Comparison of ENCODE assay signal across 21 cellular contexts in genomic region chr12:111076611-111077451, GRCh38. TPM values are rescaled to one million over a fixed set of nuclear protein-coding genes. Genes with fewer than 3 reads are reported as not detected.
DNase-seq lines count a peak whose midpoint lies in the region; ATAC-seq and TF ChIP-seq lines count a peak whose summit lies in the region.
"Had no signal": no experiment of that assay in that cellular context is flagged by ENCODE, and none has a peak within 500 bp of the region (broad histone marks: within the 10 kb centered on the region; RNA-seq: fewer than 3 reads in every experiment).

No MANE protein-coding gene starts in this region.

- 73 to 85% (median 78%) methylated on average over 23 of the region's 23 CpGs for WGBS in spleen, 5 donors

- intact Hi-C loops in spleen (cut with DNase I; ENCODE audit: low total_unique reads): no loop called here

- H3K27ac ChIP-seq in spleen: no peak overlapping the region
- H3K27ac ChIP-seq: BLaER1 treated with 17β-estradiol and CSF1 and Interleukin-3, amounts not matched to agents 10 nM and 100 nM; RWPE1 had no signal

- H3K36me3 ChIP-seq in H7 (replicated peaks; ENCODE audit: control insufficient read depth, insufficient read depth, low read length): no peaks in the 10 kb centered on the region
- no peaks in the 10 kb centered on the region for H3K36me3 ChIP-seq in spleen
- H3K36me3 ChIP-seq: BLaER1 treated with 17β-estradiol and CSF1 and Interleukin-3, amounts not matched to agents 10 nM and 100 nM had no signal

- H3K27me3 Mint-ChIP-seq in glutamatergic neuron (ENCODE audit: unreplicated experiment) (peaks cover 6% of the 10 kb centered on the region), nephron (ENCODE audit: low read depth) (peaks cover 32% of the 10 kb centered on the region)

- peak; percentile 61 for DNase-seq in H7
- peak; percentile 46 for DNase-seq in glutamatergic neuron
- DNase-seq in spleen: peak; percentile 28
- DNase-seq in RKO (ENCODE audit: low spot score): no peak
- no peak for DNase-seq in NCI-H1092 treated with DMSO at 0.1 percent for 48 hours (lab: John Stamatoyannopoulos, UW)
- no peak for DNase-seq in Kasumi-1 (lab: John Stamatoyannopoulos, UW)
- DNase-seq: DMS79, HCEC 1CT, Karpas-422, MM.1S, NCI-H1105, NCI-H2081 treated with DMSO at 0.1 percent for 48 hours, NCI-H510A treated with DMSO at 0.1 percent for 48 hours, NCI-H82, SIG-M5 had no signal

- H3K27me3 ChIP-seq in H7 (ENCODE audit: control insufficient read depth, insufficient read depth, low read length): no peaks in the 10 kb centered on the region
- peaks cover 0 to 37% (median 0%) of the 10 kb centered on the region in 7 donors for H3K27me3 ChIP-seq in spleen (replicated peaks in 1 of 7)
- H3K27me3 ChIP-seq: BLaER1 treated with 17β-estradiol and CSF1 and Interleukin-3, amounts not matched to agents 10 nM and 100 nM had no signal

- TF ChIP-seq CTCF in glutamatergic neuron (IDR thresholded peaks at IDR 0.05; ENCODE audit: partially characterized antibody, unreplicated experiment) (no peak), nephron (IDR thresholded peaks at IDR 0.05; ENCODE audit: unreplicated experiment in 3 of 3) (no peak), spleen (IDR thresholded peaks at IDR 0.05 in 8 of 11, conservative IDR thresholded peaks at IDR 0.05 in 3 of 11) (no peak)

- TF ChIP-seq POLR2A in spleen (IDR thresholded peaks at IDR 0.05): no peak

- ATAC-seq in HG03097 (IDR thresholded peaks at IDR 0.05; ENCODE audit: low FRiP score, unreplicated experiment): no peak
- ATAC-seq: SK-N-SH treated with all-trans-retinoic acid at 6 μM for 48 hours had no signal

- no peaks in the 10 kb centered on the region for H3K9me3 ChIP-seq in spleen

- H3K36me3 Mint-ChIP-seq in glutamatergic neuron (ENCODE audit: unreplicated experiment) (no peaks in the 10 kb centered on the region), nephron (ENCODE audit: low read depth) (no peaks in the 10 kb centered on the region)

- no peak overlapping the region for H3K27ac Mint-ChIP-seq in glutamatergic neuron (ENCODE audit: unreplicated experiment)
- H3K27ac Mint-ChIP-seq in nephron: peak overlapping the region; percentile 14 to 70 (median 26)
- H3K27ac Mint-ChIP-seq: IgD-negative memory B cell had no signal

- H3K9me3 Mint-ChIP-seq in glutamatergic neuron (ENCODE audit: unreplicated experiment) (peaks cover 8% of the 10 kb centered on the region), nephron (peaks cover 3% of the 10 kb centered on the region)

- H3K4me1 Mint-ChIP-seq in glutamatergic neuron (ENCODE audit: low read depth, unreplicated experiment) (peaks cover 42% of the 10 kb centered on the region), nephron (peaks cover 20% of the 10 kb centered on the region)
- H3K4me1 Mint-ChIP-seq: IgD-negative memory B cell had no signal

- H3K4me3 ChIP-seq in H7 (ENCODE audit: insufficient read depth, low read depth, low read length): no peak overlapping the region
- no peak overlapping the region for H3K4me3 ChIP-seq in spleen
- H3K4me3 ChIP-seq: BLaER1 treated with 17β-estradiol and CSF1 and Interleukin-3, amounts not matched to agents 10 nM and 100 nM had no signal

- H3K4me1 ChIP-seq in spleen: no peaks in the 10 kb centered on the region

- H3K4me3 Mint-ChIP-seq in glutamatergic neuron (ENCODE audit: unreplicated experiment) (no peak overlapping the region), nephron (no peak overlapping the region)
- H3K4me3 Mint-ChIP-seq: IgD-negative memory B cell had no signal

RNA-seq across cellular contexts. Expression of gene CUX2, which starts 42.9 kb away (rescaled TPM):
- total RNA-seq in H7 (2014; rRNA removed; shearing (Covaris generic)): 4.2 and 4.5 TPM in 2 replicates
- total RNA-seq in glutamatergic neuron (ENCODE audit: unreplicated experiment) (15.2 TPM), spleen (under 1 TPM in 5 of 7 donors, not detected in 2; 0.06 to 0.44 (median 0.09) TPM)
- polyA plus RNA-seq in spleen: under 1 TPM; under 0.01 to 0.07 (median 0.05) TPM
- polyA plus RNA-seq: IgD-negative memory B cell had no signal

Comparison
In these comparisons a context has a peak if more than half of its experiments do, and no peak if none do; other contexts are left out.
1. DNase-seq: peak in H7 (single experiment), glutamatergic neuron (single experiment) and spleen (single experiment); none in RKO (single experiment), NCI-H1092 treated with DMSO at 0.1 percent for 48 hours (single experiment) and Kasumi-1 (0 of 2).